24 cellular contexts compared by ENCODE assay signal in genomic region chr2:97743913-97744312, GRCh38. TPM values are rescaled to one million over a fixed set of nuclear protein-coding genes. Genes with fewer than 3 reads are reported as not detected.
DNase-seq lines count a peak whose midpoint lies in the region; ATAC-seq and TF ChIP-seq lines count a peak whose summit lies in the region.
"Had no signal": no experiment of that assay in that cellular context is flagged by ENCODE, and none has a peak within 500 bp of the region (broad histone marks: within the 10 kb centered on the region; RNA-seq: fewer than 3 reads in every experiment).

No MANE protein-coding gene starts in this region.

- peaks cover 79% of the 10 kb centered on the region for H3K4me1 Mint-ChIP-seq in CD8-positive, alpha-beta T cell (ENCODE audit: low read depth)
- H3K4me1 Mint-ChIP-seq in activated CD8-positive, alpha-beta T cell treated with anti-CD3 and anti-CD28 coated beads for 36 hours (ENCODE audit: low read depth): peaks cover 78% of the 10 kb centered on the region
- peaks cover 40 to 85% (median 76%) of the 10 kb centered on the region in 4 donors for H3K4me1 Mint-ChIP-seq in naive thymus-derived CD8-positive, alpha-beta T cell

- no peak for ATAC-seq in CD8-positive, alpha-beta T cell
- ATAC-seq in activated CD8-positive, alpha-beta T cell treated with anti-CD3 and anti-CD28 coated beads for 36 hours: no peak
- no peak for ATAC-seq in naive thymus-derived CD8-positive, alpha-beta T cell
- ATAC-seq in HG02610 (IDR thresholded peaks at IDR 0.05; ENCODE audit: unreplicated experiment): no peak
- ATAC-seq: heart left ventricle, left colon, right cardiac atrium, upper lobe of right lung had no signal

- no peak for TF ChIP-seq CTCF in CD8-positive, alpha-beta T cell (IDR thresholded peaks at IDR 0.05)
- TF ChIP-seq CTCF in activated CD8-positive, alpha-beta T cell treated with anti-CD3 and anti-CD28 coated beads for 36 hours (IDR thresholded peaks at IDR 0.05): no peak

- H3K4me1 ChIP-seq in CD8-positive, alpha-beta T cell (ENCODE audit: insufficient read depth, low read length): peaks cover 65% of the 10 kb centered on the region
- H3K4me1 ChIP-seq: adrenal gland, upper lobe of right lung had no signal

- H3K4me3 ChIP-seq in CD8-positive, alpha-beta T cell (ENCODE audit: low read depth, low read length): no peak overlapping the region
- H3K4me3 ChIP-seq: adrenal gland; BLaER1 treated with 17β-estradiol and CSF1 and Interleukin-3, amounts not matched to agents 10 nM and 100 nM; cardiac muscle cell; heart left ventricle; ovary; upper lobe of right lung had no signal

- no peak overlapping the region for H3K27ac ChIP-seq in CD8-positive, alpha-beta T cell (ENCODE audit: low read depth, low read length)
- H3K27ac ChIP-seq: adrenal gland; BLaER1 treated with 17β-estradiol and CSF1 and Interleukin-3, amounts not matched to agents 10 nM and 100 nM; cardiac muscle cell; heart left ventricle; ovary; upper lobe of right lung had no signal

- no peaks in the 10 kb centered on the region for H3K9me3 ChIP-seq in CD8-positive, alpha-beta T cell (ENCODE audit: low read length)
- H3K9me3 ChIP-seq: adrenal gland, heart left ventricle, ovary, upper lobe of right lung had no signal

- POLR2A ChIA-PET in CD8-positive, alpha-beta T cell (lab: Charles Lee): interaction anchor here (0.8 to 3.0 kb wide), 7 partner anchors 9 to 46 kb away, joined by 4 to 18 read pairs (median 5); partner anchors contain the start of gene ZAP70
- POLR2A ChIA-PET in activated CD8-positive, alpha-beta T cell treated with anti-CD3 and anti-CD28 coated beads for 36 hours (lab: Charles Lee): interaction anchor here (0.7 to 6.2 kb wide), 4 partner anchors 10 to 948 kb away, joined by 3 to 51 read pairs (median 9); partner anchors contain the start of gene ZAP70
- POLR2A ChIA-PET in naive thymus-derived CD8-positive, alpha-beta T cell (lab: Charles Lee): interaction anchor here (1.1 to 11.6 kb wide), 3 partner anchors 11 to 31 kb away, joined by 3 to 159 read pairs (median 4); partner anchors contain the start of gene ZAP70

- CTCF ChIA-PET in CD8-positive, alpha-beta T cell (lab: Charles Lee): interaction anchor here (1.0 to 10.0 kb wide), 4 partner anchors 25 to 153 kb away, joined by 3 to 181 read pairs (median 68); partner anchors contain the start of gene ZAP70
- CTCF ChIA-PET in activated CD8-positive, alpha-beta T cell treated with anti-CD3 and anti-CD28 coated beads for 36 hours (lab: Charles Lee): interaction anchor here (6.8 to 10.0 kb wide), 3 partner anchors 17 to 44 kb away, joined by 73 to 167 read pairs (median 143); partner anchors contain the start of gene ZAP70

- H3K27me3 ChIP-seq in CD8-positive, alpha-beta T cell (ENCODE audit: insufficient read depth, low read length): no peaks in the 10 kb centered on the region
- H3K27me3 ChIP-seq: adrenal gland; BLaER1 treated with 17β-estradiol and CSF1 and Interleukin-3, amounts not matched to agents 10 nM and 100 nM; cardiac muscle cell; heart left ventricle; ovary; upper lobe of right lung had no signal

- H3K36me3 Mint-ChIP-seq in CD8-positive, alpha-beta T cell: peaks cover 32% of the 10 kb centered on the region
- H3K36me3 Mint-ChIP-seq in activated CD8-positive, alpha-beta T cell treated with anti-CD3 and anti-CD28 coated beads for 36 hours (ENCODE audit: low read depth): peaks cover 45% of the 10 kb centered on the region
- H3K36me3 Mint-ChIP-seq in naive thymus-derived CD8-positive, alpha-beta T cell: peaks cover 0 to 19% (median 2%) of the 10 kb centered on the region in 3 donors

- H3K4me3 Mint-ChIP-seq in CD8-positive, alpha-beta T cell: no peak overlapping the region
- H3K4me3 Mint-ChIP-seq in activated CD8-positive, alpha-beta T cell treated with anti-CD3 and anti-CD28 coated beads for 36 hours: no peak overlapping the region
- no peak overlapping the region for H3K4me3 Mint-ChIP-seq in naive thymus-derived CD8-positive, alpha-beta T cell
- H3K4me3 Mint-ChIP-seq: memory B cell had no signal

- H3K36me3 ChIP-seq in CD8-positive, alpha-beta T cell (ENCODE audit: insufficient read depth, low read length): peaks cover 5% of the 10 kb centered on the region
- H3K36me3 ChIP-seq: adrenal gland, cardiac muscle cell, ovary, upper lobe of right lung had no signal

- peak overlapping the region; percentile 85 for H3K27ac Mint-ChIP-seq in CD8-positive, alpha-beta T cell
- peak overlapping the region; percentile 8 for H3K27ac Mint-ChIP-seq in activated CD8-positive, alpha-beta T cell treated with anti-CD3 and anti-CD28 coated beads for 36 hours
- peak overlapping the region; percentile 72 to 90 (median 84) for H3K27ac Mint-ChIP-seq in naive thymus-derived CD8-positive, alpha-beta T cell
- H3K27ac Mint-ChIP-seq: memory B cell had no signal

- intact Hi-C loops in CD8-positive, alpha-beta T cell (cut with DNase I, micrococcal nuclease): loop anchor here in 1 of 2 experiments (2.0 kb wide), 1 partner anchor 25 kb away; no protein-coding TSS in a partner anchor
- intact Hi-C loops in activated CD8-positive, alpha-beta T cell treated with anti-CD3 and anti-CD28 coated beads for 36 hours (cut with micrococcal nuclease): no loop called here

- no peaks in the 10 kb centered on the region for H3K27me3 Mint-ChIP-seq in CD8-positive, alpha-beta T cell (ENCODE audit: low read depth)
- no peaks in the 10 kb centered on the region for H3K27me3 Mint-ChIP-seq in activated CD8-positive, alpha-beta T cell treated with anti-CD3 and anti-CD28 coated beads for 36 hours
- H3K27me3 Mint-ChIP-seq in naive thymus-derived CD8-positive, alpha-beta T cell: no peaks in the 10 kb centered on the region
- H3K27me3 Mint-ChIP-seq: memory B cell had no signal

- DNase-seq in activated CD8-positive, alpha-beta memory T cell treated with anti-CD3 and anti-CD28 coated beads, Interleukin-2, amount 50 U/mL, for 48 hours: peak; percentile 43
- no peak for DNase-seq in activated CD8-positive, alpha-beta memory T cell treated with anti-CD3 and anti-CD28 coated beads for 24 hours
- DNase-seq in CD8-positive, alpha-beta T cell: no peak
- no peak for DNase-seq in activated CD8-positive, alpha-beta T cell treated with anti-CD3 and anti-CD28 coated beads for 36 hours
- DNase-seq in naive thymus-derived CD8-positive, alpha-beta T cell: no peak
- DNase-seq in HCEC 1CT (no peak), NOMO-1 (lab: John Stamatoyannopoulos, UW; ENCODE audit: unreplicated experiment in 2 of 2) (no peak)
- DNase-seq: ACHN; activated CD4-positive, alpha-beta T cell treated with anti-CD3 and anti-CD28 coated beads, Interleukin-2, amount 50 U/mL, for 1 hour; adrenal gland; left colon; NCI-H1105 treated with DMSO at 0.1 percent for 48 hours; NCI-H2081; NCI-H345; NCI-H774; ovary; right cardiac atrium; SHP77; upper lobe of right lung had no signal

- no peaks in the 10 kb centered on the region for H3K9me3 Mint-ChIP-seq in CD8-positive, alpha-beta T cell
- no peaks in the 10 kb centered on the region for H3K9me3 Mint-ChIP-seq in activated CD8-positive, alpha-beta T cell treated with anti-CD3 and anti-CD28 coated beads for 36 hours
- H3K9me3 Mint-ChIP-seq in naive thymus-derived CD8-positive, alpha-beta T cell: no peaks in the 10 kb centered on the region
- H3K9me3 Mint-ChIP-seq: memory B cell had no signal

RNA-seq across cellular contexts. Expression of gene ZAP70, which starts 30.5 kb away (rescaled TPM):
- total RNA-seq in CD8-positive, alpha-beta T cell: 100 to 1,000 TPM; 487 to 512 TPM
- 100 to 1,000 TPM; 218 TPM for total RNA-seq in activated CD8-positive, alpha-beta T cell treated with anti-CD3 and anti-CD28 coated beads for 36 hours
- 100 to 1,000 TPM; 490 to 503 TPM for total RNA-seq in naive thymus-derived CD8-positive, alpha-beta T cell
- polyA plus RNA-seq in naive thymus-derived CD8-positive, alpha-beta T cell: 100 to 1,000 TPM; 131 to 168 (median 149) TPM

Comparison
In these comparisons a context has a peak if more than half of its experiments do, and no peak if none do; other contexts are left out.
1. H3K27ac Mint-ChIP-seq: peak in every context shown above with its lines; median percentile 85 in CD8-positive, alpha-beta T cell; 84 in naive thymus-derived CD8-positive, alpha-beta T cell; 8 in activated CD8-positive, alpha-beta T cell treated with anti-CD3 and anti-CD28 coated beads for 36 hours.